ENCODE assay signal across 14 cellular contexts in genomic region chr7:2730846-2731770, GRCh38. TPM values are rescaled to one million over a fixed set of nuclear protein-coding genes. Genes with fewer than 3 reads are reported as not detected.
DNase-seq lines count a peak whose midpoint lies in the region; ATAC-seq and TF ChIP-seq lines count a peak whose summit lies in the region.
"Had no signal": no experiment of that assay in that cellular context is flagged by ENCODE, and none has a peak within 500 bp of the region (broad histone marks: within the 10 kb centered on the region; RNA-seq: fewer than 3 reads in every experiment).

No MANE protein-coding gene starts in this region.

- H3K4me3 ChIP-seq in A673 (ENCODE audit: low read depth, low read length, poor library complexity, severe bottlenecking) = no peak overlapping the region
- H3K4me3 ChIP-seq in GM23338 = no peak overlapping the region
- H3K4me3 ChIP-seq in coronary artery = no peak overlapping the region
- no peak overlapping the region for H3K4me3 ChIP-seq in ovary
- no peak overlapping the region for H3K4me3 ChIP-seq in neuronal stem cell (ENCODE audit: low read length in 2 of 2)
- H3K4me3 ChIP-seq: transverse colon had no signal

- peaks cover 6% of the 10 kb centered on the region for H3K79me1 ChIP-seq in neuronal stem cell (ENCODE audit: low read depth, low read length)

- H3K9me3 ChIP-seq in A673 (ENCODE audit: low read depth, low read length, poor library complexity, severe bottlenecking) (no peaks in the 10 kb centered on the region), ovary (no peaks in the 10 kb centered on the region), neuronal stem cell (replicated peaks in 1 of 2; ENCODE audit: control insufficient read depth in 2 of 2, insufficient read depth in 1 of 2, low read depth in 1 of 2, low read length in 2 of 2) (peaks cover 0 to 4% of the 10 kb centered on the region in 2 donors)
- H3K9me3 ChIP-seq: transverse colon had no signal

- H3K27me3 Mint-ChIP-seq in GM23338 (ENCODE audit: insufficient read depth, low read depth, poor library complexity) = peaks cover 6% of the 10 kb centered on the region

- TSS peak; percentile 13 for BruUV-seq in A673 (replicated peaks; lab: Mats Ljungman, UMichigan)

- no peaks in the 10 kb centered on the region for H3K9me3 Mint-ChIP-seq in GM23338

- H4K8ac ChIP-seq in neuronal stem cell (ENCODE audit: low read depth, low read length) = no peak overlapping the region

- no peak for TF ChIP-seq CTCF in A673 (conservative IDR thresholded peaks at IDR 0.05; ENCODE audit: low read depth, low read length)
- TF ChIP-seq CTCF in GM23338 (conservative IDR thresholded peaks at IDR 0.05; ENCODE audit: low read depth in 2 of 2) = no peak
- TF ChIP-seq CTCF in coronary artery (IDR thresholded peaks at IDR 0.05) = no peak
- TF ChIP-seq CTCF in ovary (IDR thresholded peaks at IDR 0.05) = no peak

- no peak overlapping the region for H2BK120ac ChIP-seq in neuronal stem cell (ENCODE audit: low read depth, low read length)

- no peak overlapping the region for H3K27ac ChIP-seq in A673 (ENCODE audit: low read depth, low read length, poor library complexity, severe bottlenecking)
- peak overlapping the region; percentile 55 for H3K27ac ChIP-seq in GM23338 (ENCODE audit: low read depth)
- no peak overlapping the region for H3K27ac ChIP-seq in coronary artery
- no peak overlapping the region for H3K27ac ChIP-seq in ovary
- no peak overlapping the region for H3K27ac ChIP-seq in neuronal stem cell (replicated peaks; ENCODE audit: low read length)

- TF ChIP-seq POLR2A in ovary (IDR thresholded peaks at IDR 0.05) = no peak

- no peak for TF ChIP-seq EP300 in ovary (IDR thresholded peaks at IDR 0.05)

- peaks cover 69% of the 10 kb centered on the region for H3K36me3 Mint-ChIP-seq in GM23338 (ENCODE audit: low read depth)

- ATAC-seq in GM23338 (no peak), HG02870 (IDR thresholded peaks at IDR 0.05; ENCODE audit: unreplicated experiment) (no peak), GM21717 (IDR thresholded peaks at IDR 0.05; ENCODE audit: unreplicated experiment) (no peak), HG02970 (IDR thresholded peaks at IDR 0.05; ENCODE audit: low FRiP score, unreplicated experiment) (no peak)
- ATAC-seq: left cardiac atrium had no signal

- no peak overlapping the region for H2AK5ac ChIP-seq in neuronal stem cell (ENCODE audit: low read depth, low read length)

- H3K27ac Mint-ChIP-seq in GM23338 = no peak overlapping the region

- H3K14ac ChIP-seq in neuronal stem cell (ENCODE audit: low read length) = no peak overlapping the region

- H3K18ac ChIP-seq in neuronal stem cell (ENCODE audit: low read length) = no peak overlapping the region

- DNase-seq in A673 (ENCODE audit: low spot score) (no peak), GM23338 (ENCODE audit: low spot score) (no peak), coronary artery (ENCODE audit: low spot score) (peak; percentile 54), ovary (peak in 4 of 5 donors; percentile 20 to 37 (median 30)), neuronal stem cell (ENCODE audit: low spot score) (no peak)
- DNase-seq: activated CD4-positive, alpha-beta T cell treated with anti-CD3 and anti-CD28 coated beads for 1 hour; AML-193; DMS153; left cardiac atrium; NCI-H2081; transverse colon had no signal

- intact Hi-C loops in A673 (cut with micrococcal nuclease; ENCODE audit: unreplicated experiment) (no loop called here), ovary (cut with DNase I) (loop anchor here in 1 of 4 donors (5.0 kb wide), 1 partner anchor 994 kb away; no protein-coding TSS in a partner anchor)

- POLR2A ChIA-PET in A673 (lab: Charles Lee; ENCODE audit: low non-redundant PET) = no interaction called here

- H3K23ac ChIP-seq in neuronal stem cell (ENCODE audit: low read depth, low read length, poor library complexity) = no peak overlapping the region

- H3K36me3 ChIP-seq in A673 (ENCODE audit: insufficient read depth, low read length, poor library complexity, severe bottlenecking) (no peaks in the 10 kb centered on the region), GM23338 (ENCODE audit: insufficient read depth) (peaks cover 11% of the 10 kb centered on the region), ovary (no peaks in the 10 kb centered on the region), neuronal stem cell (replicated peaks in 1 of 2; ENCODE audit: control insufficient read depth in 2 of 2, insufficient read depth in 2 of 2, low read length in 2 of 2) (peaks cover 15 to 53% of the 10 kb centered on the region in 2 donors)

- H3K4me1 Mint-ChIP-seq in GM23338 = peaks cover 34% of the 10 kb centered on the region

- no peak overlapping the region for H3K9ac ChIP-seq in neuronal stem cell (ENCODE audit: low read depth, low read length, poor library complexity)

- no peak overlapping the region for H2BK12ac ChIP-seq in neuronal stem cell (ENCODE audit: low read length)

- 94 to 96% (median 95%) methylated on average over 45 of the region's 45 CpGs for WGBS in ovary, 3 donors
- WGBS in neuronal stem cell (ENCODE audit: extremely low coverage in 2 of 2, insufficient read length in 2 of 2, insufficient replicate concordance in 1 of 2), 2 donors = no CpG with 5 or more reads among the region's 45 CpGs

- no peak overlapping the region for H3K4me3 Mint-ChIP-seq in GM23338

- no peak overlapping the region for H2AFZ ChIP-seq in GM23338
- no peak overlapping the region for H2AFZ ChIP-seq in neuronal stem cell (ENCODE audit: low read length)

- H4K91ac ChIP-seq in neuronal stem cell (ENCODE audit: low read depth, low read length, poor library complexity) = no peak overlapping the region

- CTCF ChIA-PET in A673 (lab: Charles Lee) = no interaction called here

- H3K27me3 ChIP-seq in A673 (replicated peaks; ENCODE audit: insufficient read depth, low read depth, low read length, poor library complexity) (no peaks in the 10 kb centered on the region), GM23338 (ENCODE audit: insufficient read depth) (no peaks in the 10 kb centered on the region), ovary (no peaks in the 10 kb centered on the region), neuronal stem cell (ENCODE audit: control insufficient read depth in 3 of 3, insufficient read depth in 3 of 3, low read depth in 1 of 3, low read length in 3 of 3) (no peaks in the 10 kb centered on the region)
- H3K27me3 ChIP-seq: transverse colon had no signal

- H2BK5ac ChIP-seq in neuronal stem cell (ENCODE audit: low read length) = no peak overlapping the region

- H3K4me2 ChIP-seq in GM23338 = no peak overlapping the region
- no peak overlapping the region for H3K4me2 ChIP-seq in neuronal stem cell (ENCODE audit: insufficient read depth, low read length, poor library complexity, severe bottlenecking)

- no peak overlapping the region for H3K4ac ChIP-seq in neuronal stem cell (ENCODE audit: low read length)

- no peak overlapping the region for H2BK15ac ChIP-seq in neuronal stem cell (ENCODE audit: low read length)

- H3F3A ChIP-seq in GM23338 (replicated peaks; ENCODE audit: low read depth) = no peaks in the 10 kb centered on the region

- no peaks in the 10 kb centered on the region for H3K9me2 ChIP-seq in GM23338 (ENCODE audit: insufficient read depth)

- H3K4me1 ChIP-seq in A673 (ENCODE audit: insufficient read depth, low read length, poor library complexity, severe bottlenecking) (peaks cover 9% of the 10 kb centered on the region), GM23338 (ENCODE audit: insufficient read depth) (no peaks in the 10 kb centered on the region; the same call in 1 of the 2 replicates), ovary (ENCODE audit: insufficient read depth) (peaks cover 21% of the 10 kb centered on the region), neuronal stem cell (ENCODE audit: control insufficient read depth in 2 of 2, insufficient read depth in 1 of 2, low read depth in 1 of 2, low read length in 2 of 2) (peaks cover 3% of the 10 kb centered on the region in 2 donors)

- H3K79me2 ChIP-seq in GM23338 (replicated peaks; ENCODE audit: insufficient read depth) = peaks cover 61% of the 10 kb centered on the region

- H4K20me1 ChIP-seq in GM23338 (replicated peaks; ENCODE audit: insufficient read depth) = peaks cover 14% of the 10 kb centered on the region

TF ChIP-seq in GM23338, 12 proteins besides CTCF, POLR2A, EP300 and RAD21:
- TF ChIP-seq REST (IDR thresholded peaks at IDR 0.05; ENCODE audit: unreplicated experiment) = no peak
- TF ChIP-seq ZNF114 (CRISPR knock-in tag; IDR thresholded peaks at IDR 0.05) = no peak
- TF ChIP-seq JUNB (IDR thresholded peaks at IDR 0.05; ENCODE audit: unreplicated experiment) = no peak
- no peak for TF ChIP-seq STAT1 (IDR thresholded peaks at IDR 0.05; ENCODE audit: unreplicated experiment)
- no peak for TF ChIP-seq CREB1 (CRISPR knock-in tag; IDR thresholded peaks at IDR 0.05; ENCODE audit: low read depth)

RNA-seq across cellular contexts. Expression of gene AMZ1, which starts 43.1 kb away (rescaled TPM):
- total RNA-seq in A673 (2021) = not detected in 2 replicates
- total RNA-seq in GM23338 (2014; rRNA removed; shearing (Covaris generic)) = 0.73 and 1.6 TPM in 2 replicates
- polyA plus RNA-seq in GM23338 (2016; fragmentation: Nextera tagmentation; extraction: Ambion mirVana) = 2.0 and 4.5 TPM in 2 replicates
- total RNA-seq in ovary = 1 to 10 TPM in 2 of 7 donors, under 1 TPM in 4, not detected in 1; 0.24 to 2.6 (median 0.93) TPM
- under 1 TPM; 0.15 to 0.45 TPM for polyA plus RNA-seq in ovary
- 0.04 TPM for polyA plus RNA-seq in neuronal stem cell (2013, experiment 1 of 2)
- polyA plus RNA-seq in neuronal stem cell (2013, experiment 2 of 2) = 0.01 TPM

Comparison
In these comparisons a context has a peak if more than half of its experiments do, and no peak if none do; other contexts are left out.
1. DNase-seq: peak in coronary artery (single experiment) and ovary (4 of 5); none in A673 (single experiment), GM23338 (single experiment) and neuronal stem cell (single experiment).